Comparison of ENCODE assay signal across 8 cellular contexts in the genomic region with DNA sequence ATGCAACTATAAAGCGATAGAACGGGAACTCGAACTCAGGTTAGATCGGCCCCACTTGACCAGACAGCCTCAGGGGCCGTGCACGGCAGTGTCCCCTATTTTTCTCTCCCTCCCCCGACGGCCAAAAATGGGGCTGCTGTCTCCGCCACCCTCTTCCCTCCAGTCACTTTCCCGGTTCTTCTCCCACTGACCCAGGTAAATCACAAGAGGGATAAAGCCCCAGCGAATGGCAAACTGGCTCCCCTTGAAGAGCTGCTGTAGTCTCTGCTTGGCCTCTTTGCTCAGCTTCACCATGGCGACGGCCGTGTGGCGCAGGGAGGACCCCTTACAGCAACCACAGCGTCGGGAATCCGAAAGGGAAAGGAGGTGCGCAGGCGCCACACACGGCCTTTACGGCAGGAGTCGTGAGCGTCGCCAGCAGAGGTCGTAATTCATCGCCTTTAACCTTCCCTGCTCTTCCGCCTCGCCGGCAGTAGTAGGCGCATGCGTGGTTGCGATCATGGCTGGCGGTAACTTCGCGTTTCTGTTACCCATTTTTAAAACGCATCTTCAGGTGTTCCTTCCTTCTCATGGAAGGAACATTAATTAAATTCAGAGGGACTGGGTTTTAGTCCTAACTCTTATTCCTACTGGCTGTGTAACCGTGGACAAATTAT. TPM values are rescaled to one million over a fixed set of nuclear protein-coding genes. Genes with fewer than 3 reads are reported as not detected.
A peak's percentile ranks its signal among the peaks of the same experiment; 100 is the strongest.
DNase-seq lines count a peak whose midpoint lies in the region; ATAC-seq and TF ChIP-seq lines count a peak whose summit lies in the region.

A gene (minus strand): TSS at position 364 of the 656 bp plus-strand sequence. CDS start 70 bp downstream, at position 294.

- no peaks in the 10 kb centered on the region for H3K9me3 ChIP-seq in Peyer's patch
- H3K9me3 ChIP-seq in muscle layer of colon (ENCODE audit: low read length), result no peaks in the 10 kb centered on the region

- H3K9ac ChIP-seq in KMS-11, result peak within 1 kb of the TSS; percentile 81
- H3K9ac ChIP-seq in muscle layer of colon (ENCODE audit: low read length), result peak within 1 kb of the TSS; percentile 97

- peak; percentile 33 to 59 for TF ChIP-seq POLR2A in Peyer's patch (IDR thresholded peaks at IDR 0.05)

- H3K27ac ChIP-seq in KMS-11 (peak within 1 kb of the TSS; percentile 54), Peyer's patch (peak within 1 kb of the TSS; percentile 71 to 79 (median 77)), muscle layer of colon (ENCODE audit: low read depth, low read length) (peak within 1 kb of the TSS; percentile 85)

- peak within 1 kb of the TSS; percentile 87 for H2AFZ ChIP-seq in KMS-11 (ENCODE audit: low read depth)

- peak within 1 kb of the TSS; percentile 58 for H3K4me2 ChIP-seq in KMS-11

- H3K4me3 ChIP-seq in KMS-11 (IDR thresholded peaks at IDR 0.05; ENCODE audit: insufficient read depth, low read depth, low read length), result peak within 1 kb of the TSS; percentile 45
- peak within 1 kb of the TSS; percentile 52 to 94 (median 74) for H3K4me3 ChIP-seq in Peyer's patch
- H3K4me3 ChIP-seq in muscle layer of colon (ENCODE audit: low read depth in 1 of 2, low read length in 2 of 2), result peak within 1 kb of the TSS; percentile 89 to 99

- ATAC-seq in GM21737 (IDR thresholded peaks at IDR 0.05; ENCODE audit: unreplicated experiment), result peak; percentile 83
- ATAC-seq in esophagus mucosa, result peak; percentile 98

- DNase-seq in DMS79 treated with DMSO at 0.1 percent for 48 hours (lab: John Stamatoyannopoulos, UW) (peak; percentile 98), Peyer's patch (peak; percentile 79 to 95 (median 86))
- DNase-seq in activated T-cell treated with anti-CD3 and anti-CD28 coated beads, Interleukin-2, amount 50 U/mL, for 48 hours, result peak; percentile 86 to 88
- peak; percentile 71 for DNase-seq in stimulated activated CD8-positive, alpha-beta memory T cell treated with anti-CD3 and anti-CD28 coated beads, Interleukin-7, amount 100 ng/mL, for 24 hours (ENCODE audit: low read depth)

- H3K36me3 ChIP-seq in KMS-11 (ENCODE audit: insufficient read depth) (no peaks in the 10 kb centered on the region), Peyer's patch (no peaks in the 10 kb centered on the region), muscle layer of colon (ENCODE audit: insufficient read depth, low read length) (peaks cover 4% of the 10 kb centered on the region)

- no peaks in the 10 kb centered on the region for H4K20me1 ChIP-seq in KMS-11 (ENCODE audit: insufficient read depth)

- no peaks in the 10 kb centered on the region for H3K27me3 ChIP-seq in KMS-11 (ENCODE audit: insufficient read depth, low read depth)
- no peaks in the 10 kb centered on the region for H3K27me3 ChIP-seq in Peyer's patch
- H3K27me3 ChIP-seq in muscle layer of colon (ENCODE audit: control insufficient read depth in 1 of 2, insufficient read depth in 2 of 2, low read length in 2 of 2), result no peaks in the 10 kb centered on the region

- H3K79me2 ChIP-seq in KMS-11 (ENCODE audit: insufficient read depth, low read depth), result peaks cover 36% of the 10 kb centered on the region

- H3K4me1 ChIP-seq in KMS-11 (ENCODE audit: low read depth, poor library complexity, severe bottlenecking), result peaks cover 26% of the 10 kb centered on the region
- H3K4me1 ChIP-seq in Peyer's patch, result peaks cover 0 to 12% (median 4%) of the 10 kb centered on the region in 4 donors
- peaks cover 16% of the 10 kb centered on the region for H3K4me1 ChIP-seq in muscle layer of colon (ENCODE audit: insufficient read depth, low read length)

- TF ChIP-seq CTCF in KMS-11 (conservative IDR thresholded peaks at IDR 0.05; ENCODE audit: low read depth, low read length) (peak; percentile 52), Peyer's patch (IDR thresholded peaks at IDR 0.05) (peak; percentile 41 to 70 (median 56))

RNA-seq across cellular contexts. Expression of the gene that starts here (rescaled TPM):
- total RNA-seq in Peyer's patch, result 10 to 100 TPM; 78.6 to 89.8 (median 82.8) TPM
- 253 TPM for total RNA-seq in esophagus mucosa

Comparison
In these comparisons a context has a peak if more than half of its experiments do, and no peak if none do; other contexts are left out.
1. Peak in every context shown above with its lines: DNase-seq, ATAC-seq, H3K4me3 ChIP-seq and H3K27ac ChIP-seq.